ENCODE assay signal across 25 cellular contexts in genomic region chr14:58669556-58670200, GRCh38.
"Had no signal": no experiment of that assay in that cellular context is flagged by ENCODE, and none has a peak within 500 bp of the region (broad histone marks: within the 10 kb centered on the region; RNA-seq: fewer than 3 reads in every experiment).

No MANE protein-coding gene starts in this region.

- H3K27me3 ChIP-seq: body of pancreas, colonic mucosa, left lung, testis, uterus had no signal

- H3K4me3 ChIP-seq: body of pancreas, colonic mucosa, esophagus squamous epithelium, left lung, lower lobe of right lung, skin epidermis, testis, uterus had no signal

- H3K27ac ChIP-seq: body of pancreas, colonic mucosa, epithelial cell of prostate, esophagus squamous epithelium, left lung, lower lobe of right lung, skin epidermis, testis, uterus had no signal

- ATAC-seq: activated CD8-positive, alpha-beta memory T cell treated with anti-CD3 and anti-CD28 coated beads, Interleukin-2, amount 10 ng/mL, durations not matched to agents 7 days and 5 days; activated CD8-positive, alpha-beta T cell treated with anti-CD3 and anti-CD28 coated beads, Interleukin-2, amount 10 ng/mL, durations not matched to agents 7 days and 5 days; activated T-cell treated with anti-CD3 and anti-CD28 coated beads, Interleukin-2, amount 50 U/mL, for 72 hours; body of pancreas; left lung; natural killer cell; sciatic nerve; stimulated activated naive CD8-positive, alpha-beta T cell treated with anti-CD3 and anti-CD28 coated beads, Interleukin-15, Interleukin-2, amounts not matched to agents 100 U/mL and 50 U/mL, for 24 hours had no signal

- H3K9me3 ChIP-seq: body of pancreas, colonic mucosa, esophagus squamous epithelium, left lung, lower lobe of right lung, testis, uterus had no signal

- DNase-seq: activated B cell treated with CpG ODN at 0.5 μM for 24 hours; activated CD8-positive, alpha-beta memory T cell treated with anti-CD3 and anti-CD28 coated beads, Interleukin-2, amount 10 ng/mL, durations not matched to agents 7 days and 5 days; activated CD8-positive, alpha-beta T cell treated with anti-CD3 and anti-CD28 coated beads, Interleukin-2, amount 10 ng/mL, durations not matched to agents 7 days and 5 days; activated naive CD4-positive, alpha-beta T cell; activated T-cell treated with anti-CD3 and anti-CD28 coated beads for 4 hours; activated T-cell treated with anti-CD3 and anti-CD28 coated beads, Interleukin-2, amount 50 U/mL, for 72 hours; anterior cingulate cortex; body of pancreas; cerebellar nuclear complex; colonic mucosa; effector CD8-positive, alpha-beta T cell; esophagus squamous epithelium; left lung; lower lobe of right lung; mesenchymal stem cell; natural killer cell; posterior cingulate gyrus; stimulated activated CD4-positive, alpha-beta T cell treated with anti-CD3 and anti-CD28 coated beads, Interleukin-12 subunit alpha, Interleukin-12 subunit beta, amount 100 ng/mL, for 4 hours; stimulated activated CD4-positive, alpha-beta T cell treated with anti-CD3 and anti-CD28 coated beads, Interleukin-4, amount 100 ng/mL, for 1 hour; stimulated activated naive CD8-positive, alpha-beta T cell treated with anti-CD3 and anti-CD28 coated beads, Interleukin-15, Interleukin-2, amounts not matched to agents 100 U/mL and 50 U/mL, for 24 hours; testis; uterus had no signal

- H3K4me1 ChIP-seq: body of pancreas, colonic mucosa, esophagus squamous epithelium, left lung, lower lobe of right lung, testis, uterus had no signal

- H3K36me3 ChIP-seq: colonic mucosa, esophagus squamous epithelium, left lung, lower lobe of right lung, uterus had no signal
